ENCODE assay signal across 8 cellular contexts in genomic region chr4:42638993-42639392, GRCh38. TPM values are rescaled to one million over a fixed set of nuclear protein-coding genes. Genes with fewer than 3 reads are reported as not detected.
DNase-seq lines count a peak whose midpoint lies in the region; ATAC-seq and TF ChIP-seq lines count a peak whose summit lies in the region.

No MANE protein-coding gene starts in this region.

- no peaks in the 10 kb centered on the region for H3K9me3 Mint-ChIP-seq in activated naive CD4-positive, alpha-beta T cell treated with anti-CD3 and anti-CD28 coated beads, Interleukin-2, amount 50 U/mL, for 24 hours
- H3K9me3 Mint-ChIP-seq in stimulated activated naive CD8-positive, alpha-beta T cell treated with anti-CD3 and anti-CD28 coated beads, Interleukin-15, amount 100 ng/mL, for 72 hours: no peaks in the 10 kb centered on the region
- H3K9me3 Mint-ChIP-seq in CD14-positive monocyte: no peaks in the 10 kb centered on the region

- H3K79me2 ChIP-seq in OCI-LY7 (ENCODE audit: insufficient read depth, low read depth, low read length): peaks cover 100% of the 10 kb centered on the region

- ATAC-seq in HG02870 (IDR thresholded peaks at IDR 0.05; ENCODE audit: unreplicated experiment): peak; percentile 73
- ATAC-seq in stimulated activated naive CD8-positive, alpha-beta T cell treated with anti-CD3 and anti-CD28 coated beads, Interleukin-15, amount 100 ng/mL, for 72 hours: peak; percentile 70
- no peak for ATAC-seq in left colon

- H3K4me1 ChIP-seq in OCI-LY7 (ENCODE audit: insufficient read depth, low read length, poor library complexity, severe bottlenecking): peaks cover 97% of the 10 kb centered on the region

- TF ChIP-seq CTCF in OCI-LY7 (conservative IDR thresholded peaks at IDR 0.05; ENCODE audit: low read length): no peak
- no peak for TF ChIP-seq CTCF in CD14-positive monocyte (IDR thresholded peaks at IDR 0.05)

- peak overlapping the region; percentile 99 for H3K27ac ChIP-seq in OCI-LY7 (ENCODE audit: low read depth, low read length, poor library complexity, severe bottlenecking)

- no peaks in the 10 kb centered on the region for H3K36me3 Mint-ChIP-seq in activated naive CD4-positive, alpha-beta T cell treated with anti-CD3 and anti-CD28 coated beads, Interleukin-2, amount 50 U/mL, for 24 hours
- no peaks in the 10 kb centered on the region for H3K36me3 Mint-ChIP-seq in CD14-positive monocyte

- H3K4me2 ChIP-seq in OCI-LY7 (ENCODE audit: low read length): peak overlapping the region; percentile 80

- H3K4me1 Mint-ChIP-seq in activated naive CD4-positive, alpha-beta T cell treated with anti-CD3 and anti-CD28 coated beads, Interleukin-2, amount 50 U/mL, for 24 hours: peaks cover 95% of the 10 kb centered on the region
- H3K4me1 Mint-ChIP-seq in stimulated activated naive CD8-positive, alpha-beta T cell treated with anti-CD3 and anti-CD28 coated beads, Interleukin-15, amount 100 ng/mL, for 72 hours: peaks cover 86% of the 10 kb centered on the region
- H3K4me1 Mint-ChIP-seq in CD14-positive monocyte: peaks cover 40% of the 10 kb centered on the region

- peak overlapping the region; percentile 65 for H3K4me3 ChIP-seq in OCI-LY7 (ENCODE audit: low read depth, low read length, poor library complexity, severe bottlenecking)

- POLR2A ChIA-PET in OCI-LY7 (lab: Charles Lee): interaction anchor here (2.4 to 9.4 kb wide), 5 partner anchors 7 to 39 kb away, joined by 14 to 132 read pairs (median 35); partner anchors contain the start of gene ATP8A1

- peak overlapping the region; percentile 27 for H3K27ac Mint-ChIP-seq in activated naive CD4-positive, alpha-beta T cell treated with anti-CD3 and anti-CD28 coated beads, Interleukin-2, amount 50 U/mL, for 24 hours
- peak overlapping the region; percentile 43 to 95 for H3K27ac Mint-ChIP-seq in stimulated activated naive CD8-positive, alpha-beta T cell treated with anti-CD3 and anti-CD28 coated beads, Interleukin-15, amount 100 ng/mL, for 72 hours
- H3K27ac Mint-ChIP-seq in CD14-positive monocyte: peak overlapping the region in 1 of 7 donors; percentile 27

- BruUV-seq in OCI-LY7 (replicated peaks; lab: Mats Ljungman, UMichigan): no TSS peak

- no peaks in the 10 kb centered on the region; the same call in 1 of the 2 replicates for H4K20me1 ChIP-seq in OCI-LY7 (ENCODE audit: insufficient read depth, low read length)

- DNase-seq in activated naive CD4-positive, alpha-beta T cell treated with Interleukin-2 at 50 U/mL for 16 hours: no peak
- peak; percentile 87 for DNase-seq in OCI-LY7 (ENCODE audit: low spot score)
- peak; percentile 12 to 63 for DNase-seq in stimulated activated naive CD8-positive, alpha-beta T cell treated with anti-CD3 and anti-CD28 coated beads, Interleukin-15, amount 100 ng/mL, for 72 hours
- DNase-seq in CD14-positive monocyte (ENCODE audit: low spot score): no peak
- no peak for DNase-seq in left colon
- no peak for DNase-seq in stimulated activated CD4-positive, alpha-beta T cell treated with anti-CD3 and anti-CD28 coated beads, Interleukin-4, amount 100 ng/mL, for 4 hours

- H3K36me3 ChIP-seq in OCI-LY7 (ENCODE audit: insufficient read depth, low read length): peaks cover 30% of the 10 kb centered on the region; the same call in 1 of the 2 replicates

- H3K4me3 Mint-ChIP-seq in activated naive CD4-positive, alpha-beta T cell treated with anti-CD3 and anti-CD28 coated beads, Interleukin-2, amount 50 U/mL, for 24 hours: peak overlapping the region; percentile 23
- H3K4me3 Mint-ChIP-seq in stimulated activated naive CD8-positive, alpha-beta T cell treated with anti-CD3 and anti-CD28 coated beads, Interleukin-15, amount 100 ng/mL, for 72 hours: peak overlapping the region; percentile 69 to 78
- no peak overlapping the region for H3K4me3 Mint-ChIP-seq in CD14-positive monocyte

- no peaks in the 10 kb centered on the region for H3K9me3 ChIP-seq in OCI-LY7 (ENCODE audit: low read length)

- H2AFZ ChIP-seq in OCI-LY7 (ENCODE audit: low read length): no peak overlapping the region

- intact Hi-C loops in OCI-LY7 (cut with micrococcal nuclease; ENCODE audit: unreplicated experiment): loop anchor here (1.0 to 5.0 kb wide), 2 partner anchors 18 to 72 kb away; partner anchors contain the start of gene ATP8A1
- intact Hi-C loops in CD14-positive monocyte (cut with micrococcal nuclease): no loop called here
- intact Hi-C loops in left colon (cut with DNase I, micrococcal nuclease): no loop called here

- no peaks in the 10 kb centered on the region for H3K27me3 Mint-ChIP-seq in activated naive CD4-positive, alpha-beta T cell treated with anti-CD3 and anti-CD28 coated beads, Interleukin-2, amount 50 U/mL, for 24 hours
- H3K27me3 Mint-ChIP-seq in stimulated activated naive CD8-positive, alpha-beta T cell treated with anti-CD3 and anti-CD28 coated beads, Interleukin-15, amount 100 ng/mL, for 72 hours: no peaks in the 10 kb centered on the region
- peaks cover 0 to 2% (median 0%) of the 10 kb centered on the region in 3 donors for H3K27me3 Mint-ChIP-seq in CD14-positive monocyte (ENCODE audit: low read depth in 3 of 3)

- CTCF ChIA-PET in OCI-LY7 (lab: Charles Lee; ENCODE audit: unreplicated experiment): no interaction called here

- no peaks in the 10 kb centered on the region for H3K9me2 ChIP-seq in OCI-LY7 (ENCODE audit: insufficient read depth, low read length)

RNA-seq across cellular contexts. Expression of gene ATP8A1, which starts 17.9 kb away (rescaled TPM):
- total RNA-seq in OCI-LY7 (2014; rRNA removed; shearing (Covaris generic)): 76.7 and 80.0 TPM in 2 replicates
- total RNA-seq in OCI-LY7 (2022) (141 and 149 TPM in 2 replicates), left colon (10 to 100 TPM; 64.7 to 70.5 TPM)
- 1 to 10 TPM; 2.2 to 3.2 TPM for polyA plus RNA-seq in CD14-positive monocyte

Comparison
In these comparisons a context has a peak if more than half of its experiments do, and no peak if none do; other contexts are left out.
1. H3K4me3 Mint-ChIP-seq: peak in activated naive CD4-positive, alpha-beta T cell treated with anti-CD3 and anti-CD28 coated beads, Interleukin-2, amount 50 U/mL, for 24 hours (single experiment) and stimulated activated naive CD8-positive, alpha-beta T cell treated with anti-CD3 and anti-CD28 coated beads, Interleukin-15, amount 100 ng/mL, for 72 hours (2 of 2); none in CD14-positive monocyte (0 of 2).
2. DNase-seq: peak in OCI-LY7 (single experiment) and stimulated activated naive CD8-positive, alpha-beta T cell treated with anti-CD3 and anti-CD28 coated beads, Interleukin-15, amount 100 ng/mL, for 72 hours (2 of 2); none in activated naive CD4-positive, alpha-beta T cell treated with Interleukin-2 at 50 U/mL for 16 hours (single experiment), CD14-positive monocyte (single experiment), left colon (0 of 2) and stimulated activated CD4-positive, alpha-beta T cell treated with anti-CD3 and anti-CD28 coated beads, Interleukin-4, amount 100 ng/mL, for 4 hours (0 of 2).